ENCODE assay signal across 26 cellular contexts in the genomic region with DNA sequence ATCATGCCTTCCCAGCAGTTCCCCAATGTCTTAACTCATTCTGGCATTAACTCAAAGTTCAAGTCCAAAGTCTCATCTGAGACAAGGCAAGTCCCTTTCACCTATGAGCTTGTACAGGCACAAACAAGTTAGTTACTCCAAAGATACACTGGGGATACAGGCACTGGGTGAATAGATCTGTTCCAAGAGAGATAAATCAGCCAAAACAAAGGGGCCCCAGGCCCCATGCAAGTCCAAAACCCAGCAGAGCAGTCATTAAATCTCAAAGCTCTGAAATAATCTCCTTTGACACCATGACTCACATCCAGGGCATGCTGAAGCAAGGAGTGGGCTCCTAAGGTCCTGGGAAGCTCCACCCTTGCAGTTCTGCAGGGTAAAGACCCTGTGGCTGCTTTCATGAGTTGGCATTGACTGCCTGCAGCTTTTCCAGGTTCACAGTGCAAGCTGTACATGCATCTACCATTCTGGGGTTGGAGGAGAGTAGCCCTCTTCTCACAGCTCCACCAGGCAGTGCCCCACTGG.
"Had no signal": no experiment of that assay in that cellular context is flagged by ENCODE, and none has a peak within 500 bp of the region (broad histone marks: within the 10 kb centered on the region; RNA-seq: fewer than 3 reads in every experiment).

No MANE protein-coding gene starts in this region.

- H3K4me1 ChIP-seq: colonic mucosa, esophagus muscularis mucosa, heart right ventricle, pancreas, tibial nerve, upper lobe of left lung had no signal

- H3K4me3 ChIP-seq: colonic mucosa, esophagus muscularis mucosa, heart right ventricle, lung, mucosa of descending colon, pancreas, sigmoid colon, skin epidermis, thoracic aorta, tibial nerve, upper lobe of left lung had no signal

- H3K27ac ChIP-seq: colonic mucosa, epithelial cell of prostate, esophagus muscularis mucosa, heart right ventricle, neutrophil, pancreas, sigmoid colon, skin epidermis, thoracic aorta, tibial nerve, upper lobe of left lung had no signal

- ATAC-seq: heart right ventricle; left lobe of liver; mucosa of descending colon; natural killer cell treated with Interleukin-12 subunit alpha and Interleukin-12 subunit beta and Interleukin-15 and Interleukin-18, amount 100 ng/mL, for 72 hours; pancreas; right cardiac atrium; stimulated activated naive B cell treated with anti-CD40 and anti-IgM and Interleukin-4, amounts not matched to agents 10 μg/mL and 1 μg/mL and 100 μg/mL, for 72 hours had no signal

- DNase-seq: colonic mucosa; effector CD8-positive, alpha-beta T cell; endodermal cell; foreskin melanocyte; glutamatergic neuron; heart right ventricle; hippocampal formation; mesenchymal stem cell; mucosa of descending colon; naive B cell; pancreas; right cardiac atrium; sigmoid colon; stimulated activated CD4-positive, alpha-beta T cell treated with anti-CD3 and anti-CD28 coated beads, Interleukin-15, amount 100 ng/mL, for 24 hours; stimulated activated CD4-positive, alpha-beta T cell treated with anti-CD3 and anti-CD28 coated beads, Interleukin-2, amount 100 ng/mL, for 48 hours; stimulated activated naive B cell treated with anti-CD40 and anti-IgM and Interleukin-4, amounts not matched to agents 10 μg/mL and 1 μg/mL and 100 μg/mL, for 72 hours; upper lobe of left lung had no signal

- H3K27me3 ChIP-seq: colonic mucosa, esophagus muscularis mucosa, heart right ventricle, neutrophil, pancreas, sigmoid colon, tibial nerve, upper lobe of left lung had no signal
